ENCODE assay signal across 1 cellular context in the genomic region with DNA sequence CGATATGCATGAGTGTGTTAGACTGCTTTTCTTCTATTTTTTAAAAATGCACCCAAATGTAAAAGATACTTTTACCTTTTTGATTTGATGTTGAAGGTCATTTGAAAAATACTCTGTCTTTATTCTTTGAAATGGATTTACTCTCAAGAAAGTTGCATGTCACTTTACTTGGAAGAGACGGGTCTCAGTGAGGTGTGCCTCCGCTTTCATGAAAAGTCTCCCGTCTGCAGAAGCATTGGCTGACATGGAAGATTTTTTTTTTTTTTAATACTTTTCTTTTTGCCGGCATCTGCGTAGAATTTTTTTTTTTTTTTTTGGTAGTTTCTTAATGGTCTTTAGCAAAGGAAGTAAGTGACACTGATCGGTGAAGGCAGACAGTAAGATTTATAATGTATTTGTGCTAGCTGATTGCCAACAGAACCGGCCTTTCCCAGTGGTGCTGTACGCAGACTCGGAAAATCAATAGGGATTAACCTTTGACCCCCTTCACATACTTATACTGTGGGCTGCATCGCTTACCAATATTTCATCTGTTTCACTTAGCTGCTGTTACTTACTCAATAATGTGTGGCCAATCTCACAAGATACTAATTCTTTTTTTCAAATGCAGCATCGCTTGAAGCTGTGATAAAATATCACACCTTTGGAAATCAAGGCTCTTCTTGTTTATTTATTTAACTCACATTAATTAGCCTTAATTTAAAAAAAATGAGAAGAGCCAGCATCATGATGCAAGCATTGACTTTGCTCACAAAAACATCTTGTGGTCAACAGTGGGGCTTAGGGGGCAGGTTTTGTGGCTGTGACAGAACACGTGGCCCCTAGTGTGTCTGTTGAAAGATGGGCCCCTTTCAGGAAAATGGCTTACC.
TF ChIP-seq lines count a peak whose summit lies in the region.

No MANE protein-coding gene starts in this region.

TF ChIP-seq in HepG2, 621 proteins besides CTCF, POLR2A, EP300 and RAD21 (continued from another document and continues in another):
- TF ChIP-seq, protein P1, sequence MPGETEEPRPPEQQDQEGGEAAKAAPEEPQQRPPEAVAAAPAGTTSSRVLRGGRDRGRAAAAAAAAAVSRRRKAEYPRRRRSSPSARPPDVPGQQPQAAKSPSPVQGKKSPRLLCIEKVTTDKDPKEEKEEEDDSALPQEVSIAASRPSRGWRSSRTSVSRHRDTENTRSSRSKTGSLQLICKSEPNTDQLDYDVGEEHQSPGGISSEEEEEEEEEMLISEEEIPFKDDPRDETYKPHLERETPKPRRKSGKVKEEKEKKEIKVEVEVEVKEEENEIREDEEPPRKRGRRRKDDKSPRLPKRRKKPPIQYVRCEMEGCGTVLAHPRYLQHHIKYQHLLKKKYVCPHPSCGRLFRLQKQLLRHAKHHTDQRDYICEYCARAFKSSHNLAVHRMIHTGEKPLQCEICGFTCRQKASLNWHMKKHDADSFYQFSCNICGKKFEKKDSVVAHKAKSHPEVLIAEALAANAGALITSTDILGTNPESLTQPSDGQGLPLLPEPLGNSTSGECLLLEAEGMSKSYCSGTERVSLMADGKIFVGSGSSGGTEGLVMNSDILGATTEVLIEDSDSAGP (CRISPR knock-in tag; IDR thresholded peaks at IDR 0.05; ENCODE audit: borderline replicate concordance) = no peak; the same call in 1 of the 2 replicates
- peak; percentile 38; the same call in 1 of the 2 replicates for TF ChIP-seq THRA (CRISPR knock-in tag; IDR thresholded peaks at IDR 0.05; ENCODE audit: borderline replicate concordance)
- peak; percentile 73 for TF ChIP-seq TCF7 (IDR thresholded peaks at IDR 0.05; ENCODE audit: low read depth)
- peak; percentile 58; the same call in 1 of the 2 replicates for TF ChIP-seq KMT2B (CRISPR knock-in tag; IDR thresholded peaks at IDR 0.05)
- TF ChIP-seq NFE2 (CRISPR knock-in tag; IDR thresholded peaks at IDR 0.05) = no peak
- TF ChIP-seq, protein P2, sequence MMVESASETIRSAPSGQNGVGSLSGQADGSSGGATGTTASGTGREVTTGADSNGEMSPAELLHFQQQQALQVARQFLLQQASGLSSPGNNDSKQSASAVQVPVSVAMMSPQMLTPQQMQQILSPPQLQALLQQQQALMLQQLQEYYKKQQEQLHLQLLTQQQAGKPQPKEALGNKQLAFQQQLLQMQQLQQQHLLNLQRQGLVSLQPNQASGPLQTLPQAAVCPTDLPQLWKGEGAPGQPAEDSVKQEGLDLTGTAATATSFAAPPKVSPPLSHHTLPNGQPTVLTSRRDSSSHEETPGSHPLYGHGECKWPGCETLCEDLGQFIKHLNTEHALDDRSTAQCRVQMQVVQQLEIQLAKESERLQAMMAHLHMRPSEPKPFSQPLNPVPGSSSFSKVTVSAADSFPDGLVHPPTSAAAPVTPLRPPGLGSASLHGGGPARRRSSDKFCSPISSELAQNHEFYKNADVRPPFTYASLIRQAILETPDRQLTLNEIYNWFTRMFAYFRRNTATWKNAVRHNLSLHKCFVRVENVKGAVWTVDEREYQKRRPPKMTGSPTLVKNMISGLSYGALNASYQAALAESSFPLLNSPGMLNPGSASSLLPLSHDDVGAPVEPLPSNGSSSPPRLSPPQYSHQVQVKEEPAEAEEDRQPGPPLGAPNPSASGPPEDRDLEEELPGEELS (CRISPR knock-in tag; IDR thresholded peaks at IDR 0.05) = peak; percentile 84
- no peak for TF ChIP-seq MZF1 (CRISPR knock-in tag; IDR thresholded peaks at IDR 0.05; ENCODE audit: borderline replicate concordance)
- TF ChIP-seq, protein P3, sequence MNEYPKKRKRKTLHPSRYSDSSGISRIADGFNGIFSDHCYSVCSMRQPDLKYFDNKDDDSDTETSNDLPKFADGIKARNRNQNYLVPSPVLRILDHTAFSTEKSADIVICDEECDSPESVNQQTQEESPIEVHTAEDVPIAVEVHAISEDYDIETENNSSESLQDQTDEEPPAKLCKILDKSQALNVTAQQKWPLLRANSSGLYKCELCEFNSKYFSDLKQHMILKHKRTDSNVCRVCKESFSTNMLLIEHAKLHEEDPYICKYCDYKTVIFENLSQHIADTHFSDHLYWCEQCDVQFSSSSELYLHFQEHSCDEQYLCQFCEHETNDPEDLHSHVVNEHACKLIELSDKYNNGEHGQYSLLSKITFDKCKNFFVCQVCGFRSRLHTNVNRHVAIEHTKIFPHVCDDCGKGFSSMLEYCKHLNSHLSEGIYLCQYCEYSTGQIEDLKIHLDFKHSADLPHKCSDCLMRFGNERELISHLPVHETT (CRISPR knock-in tag; conservative IDR thresholded peaks at IDR 0.05) = 0 out of 2 replicates have a peak, but pooled peaks have one; percentile 28
- peak; percentile 81 for TF ChIP-seq TEAD3 (CRISPR knock-in tag; optimal IDR thresholded peaks at IDR 0.05; ENCODE audit: borderline replicate concordance)
- 0 out of 4 replicates have a peak, but pooled peaks of 1 of the 2 experiments have one; percentile 29 for TF ChIP-seq REST (IDR thresholded peaks at IDR 0.05; ENCODE audit: borderline replicate concordance in 1 of 2, low read depth in 1 of 2, low read length in 2 of 2)
- TF ChIP-seq MIXL1 (CRISPR knock-in tag; IDR thresholded peaks at IDR 0.05) = peak; percentile 98
- no peak for TF ChIP-seq ZNF496 (CRISPR knock-in tag; IDR thresholded peaks at IDR 0.05; ENCODE audit: insufficient replicate concordance)
- TF ChIP-seq, protein P4, sequence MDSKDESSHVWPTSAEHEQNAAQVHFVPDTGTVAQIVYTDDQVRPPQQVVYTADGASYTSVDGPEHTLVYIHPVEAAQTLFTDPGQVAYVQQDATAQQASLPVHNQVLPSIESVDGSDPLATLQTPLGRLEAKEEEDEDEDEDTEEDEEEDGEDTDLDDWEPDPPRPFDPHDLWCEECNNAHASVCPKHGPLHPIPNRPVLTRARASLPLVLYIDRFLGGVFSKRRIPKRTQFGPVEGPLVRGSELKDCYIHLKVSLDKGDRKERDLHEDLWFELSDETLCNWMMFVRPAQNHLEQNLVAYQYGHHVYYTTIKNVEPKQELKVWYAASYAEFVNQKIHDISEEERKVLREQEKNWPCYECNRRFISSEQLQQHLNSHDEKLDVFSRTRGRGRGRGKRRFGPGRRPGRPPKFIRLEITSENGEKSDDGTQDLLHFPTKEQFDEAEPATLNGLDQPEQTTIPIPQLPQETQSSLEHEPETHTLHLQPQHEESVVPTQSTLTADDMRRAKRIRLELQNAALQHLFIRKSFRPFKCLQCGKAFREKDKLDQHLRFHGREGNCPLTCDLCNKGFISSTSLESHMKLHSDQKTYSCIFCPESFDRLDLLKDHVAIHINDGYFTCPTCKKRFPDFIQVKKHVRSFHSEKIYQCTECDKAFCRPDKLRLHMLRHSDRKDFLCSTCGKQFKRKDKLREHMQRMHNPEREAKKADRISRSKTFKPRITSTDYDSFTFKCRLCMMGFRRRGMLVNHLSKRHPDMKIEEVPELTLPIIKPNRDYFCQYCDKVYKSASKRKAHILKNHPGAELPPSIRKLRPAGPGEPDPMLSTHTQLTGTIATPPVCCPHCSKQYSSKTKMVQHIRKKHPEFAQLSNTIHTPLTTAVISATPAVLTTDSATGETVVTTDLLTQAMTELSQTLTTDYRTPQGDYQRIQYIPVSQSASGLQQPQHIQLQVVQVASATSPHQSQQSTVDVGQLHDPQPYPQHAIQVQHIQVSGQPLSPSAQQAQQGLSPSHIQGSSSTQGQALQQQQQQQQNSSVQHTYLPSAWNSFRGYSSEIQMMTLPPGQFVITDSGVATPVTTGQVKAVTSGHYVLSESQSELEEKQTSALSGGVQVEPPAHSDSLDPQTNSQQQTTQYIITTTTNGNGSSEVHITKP (CRISPR knock-in tag; IDR thresholded peaks at IDR 0.05; ENCODE audit: low read depth) = no peak
- TF ChIP-seq MEIS2 (CRISPR knock-in tag; IDR thresholded peaks at IDR 0.05) = peak; percentile 60; the same call in 1 of the 2 replicates
- no peak for TF ChIP-seq THAP9 (CRISPR knock-in tag; IDR thresholded peaks at IDR 0.05; ENCODE audit: borderline replicate concordance)
- peak; percentile 91 for TF ChIP-seq KDM6A (CRISPR knock-in tag; IDR thresholded peaks at IDR 0.05; ENCODE audit: low read depth)
- TF ChIP-seq ZNF546 (CRISPR knock-in tag; conservative IDR thresholded peaks at IDR 0.05) = no peak
- TF ChIP-seq, protein P5, sequence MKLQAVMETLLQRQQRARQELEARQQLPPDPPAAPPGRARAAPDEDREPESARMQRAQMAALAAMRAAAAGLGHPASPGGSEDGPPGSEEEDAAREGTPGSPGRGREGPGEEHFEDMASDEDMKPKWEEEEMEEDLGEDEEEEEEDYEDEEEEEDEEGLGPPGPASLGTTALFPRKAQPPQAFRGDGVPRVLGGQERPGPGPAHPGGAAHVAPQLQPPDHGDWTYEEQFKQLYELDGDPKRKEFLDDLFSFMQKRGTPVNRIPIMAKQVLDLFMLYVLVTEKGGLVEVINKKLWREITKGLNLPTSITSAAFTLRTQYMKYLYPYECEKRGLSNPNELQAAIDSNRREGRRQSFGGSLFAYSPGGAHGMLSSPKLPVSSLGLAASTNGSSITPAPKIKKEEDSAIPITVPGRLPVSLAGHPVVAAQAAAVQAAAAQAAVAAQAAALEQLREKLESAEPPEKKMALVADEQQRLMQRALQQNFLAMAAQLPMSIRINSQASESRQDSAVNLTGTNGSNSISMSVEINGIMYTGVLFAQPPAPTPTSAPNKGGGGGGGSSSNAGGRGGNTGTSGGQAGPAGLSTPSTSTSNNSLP (IDR thresholded peaks at IDR 0.05; ENCODE audit: low read depth, low read length) = peak; percentile 97
- peak; percentile 47; the same call in 1 of the 2 replicates for TF ChIP-seq MBD4 (IDR thresholded peaks at IDR 0.05; ENCODE audit: borderline replicate concordance, low read length)
- no peak for TF ChIP-seq IKZF1 (IDR thresholded peaks at IDR 0.05)
- no peak for TF ChIP-seq ZNF160 (CRISPR knock-in tag; IDR thresholded peaks at IDR 0.05)
- TF ChIP-seq ZNF292 (CRISPR knock-in tag; IDR thresholded peaks at IDR 0.05; ENCODE audit: borderline replicate concordance, low read depth) = peak; percentile 100
- 0 out of 2 replicates have a peak, but pooled peaks have one; percentile 52 for TF ChIP-seq MEF2D (CRISPR knock-in tag; IDR thresholded peaks at IDR 0.05)
- peak; percentile 89; the same call in 1 of the 2 replicates for TF ChIP-seq ZBTB20 (CRISPR knock-in tag; IDR thresholded peaks at IDR 0.05; ENCODE audit: borderline replicate concordance, low read depth)
- TF ChIP-seq ZNF12 (CRISPR knock-in tag; IDR thresholded peaks at IDR 0.05) = peak; percentile 85
- no peak for TF ChIP-seq NR3C1 (CRISPR knock-in tag; IDR thresholded peaks at IDR 0.05)
- no peak for TF ChIP-seq ZNF383 (CRISPR knock-in tag; IDR thresholded peaks at IDR 0.05; ENCODE audit: borderline replicate concordance)
- 0 out of 2 replicates have a peak, but pooled peaks have one; percentile 66 for TF ChIP-seq HNF1B (CRISPR knock-in tag; IDR thresholded peaks at IDR 0.05)
- TF ChIP-seq ZNF234 (CRISPR knock-in tag; conservative IDR thresholded peaks at IDR 0.05) = 0 out of 2 replicates have a peak, but pooled peaks have one; percentile 49
